In the genomic region with DNA sequence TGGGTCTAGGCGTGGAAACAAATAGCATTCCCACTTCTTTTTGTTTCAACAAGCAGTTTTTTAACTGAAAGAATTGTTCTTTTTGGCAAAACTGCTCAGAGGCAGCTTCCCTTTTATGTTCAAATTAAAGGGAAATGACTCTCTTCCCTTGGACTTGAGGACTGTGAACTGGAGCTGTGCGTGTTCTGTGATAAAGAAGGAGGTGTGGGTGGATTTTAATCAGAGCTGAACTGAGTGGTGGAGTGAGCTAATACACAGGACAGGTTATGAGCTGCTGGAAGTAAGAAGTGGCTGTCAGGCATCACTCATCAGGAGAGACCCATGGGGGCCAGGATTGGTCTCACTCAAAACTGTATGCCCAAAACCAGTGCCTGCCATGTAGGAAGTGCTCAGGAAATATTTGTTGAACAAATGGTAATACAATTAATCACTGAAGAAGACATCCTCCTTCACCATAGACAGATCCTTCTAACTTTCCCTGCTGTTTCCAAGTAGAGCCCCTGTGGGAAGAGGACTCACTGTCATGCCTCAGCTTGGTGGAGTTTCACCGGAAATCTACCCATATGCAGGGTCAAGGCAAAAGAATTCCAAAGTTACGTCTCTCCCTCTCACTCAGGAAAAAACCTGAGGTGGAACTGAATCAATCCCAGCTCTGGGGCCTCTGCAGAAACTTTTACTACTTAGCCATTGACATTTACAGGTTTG, we compare ENCODE assay signal across 14 cellular contexts. TPM values are rescaled to one million over a fixed set of nuclear protein-coding genes. Genes with fewer than 3 reads are reported as not detected.
DNase-seq lines count a peak whose midpoint lies in the region; ATAC-seq and TF ChIP-seq lines count a peak whose summit lies in the region.
"Had no signal": no experiment of that assay in that cellular context is flagged by ENCODE, and none has a peak within 500 bp of the region (broad histone marks: within the 10 kb centered on the region; RNA-seq: fewer than 3 reads in every experiment).

No MANE protein-coding gene starts in this region.

- intact Hi-C loops in heart right ventricle (cut with DNase I) (loop anchor here in 2 of 10 donors (5.0 to 10.0 kb wide), 2 partner anchors 120 to 123 kb away; no protein-coding TSS in a partner anchor), cardiac septum (cut with DNase I) (loop anchor here (5.0 kb wide), 1 partner anchor 40 kb away; no protein-coding TSS in a partner anchor), esophagus squamous epithelium (cut with DNase I) (no loop called here)

- peak overlapping the region in 7 of 10 donors; percentile 36 to 78 (median 72) for H3K27ac ChIP-seq in heart right ventricle
- H3K27ac ChIP-seq in esophagus squamous epithelium, result peak overlapping the region in 3 of 4 donors; percentile 13 to 57 (median 19)
- H3K27ac ChIP-seq: left lung, SK-N-MC had no signal

- DNase-seq in heart right ventricle (peak in 1 of 2 donors; percentile 30), cardiac septum (ENCODE audit: low spot score) (no peak), esophagus squamous epithelium (lab: John Stamatoyannopoulos, UW) (no peak), pulmonary artery endothelial cell (ENCODE audit: low read depth, low spot score) (peak; percentile 61), NCI-H1694 treated with DMSO at 0.1 percent for 48 hours (lab: John Stamatoyannopoulos, UW) (no peak), DMS153 treated with DMSO at 0.1 percent for 48 hours (lab: John Stamatoyannopoulos, UW; ENCODE audit: unreplicated experiment) (no peak), UCSD-AML1 (lab: John Stamatoyannopoulos, UW; ENCODE audit: unreplicated experiment) (no peak)
- DNase-seq: activated CD4-positive, alpha-beta T cell treated with anti-CD3 and anti-CD28 coated beads, Interleukin-2, amount 50 U/mL, for 48 hours; amygdala; left lung; NCI-H1436; NCI-H2227 treated with DMSO at 0.1 percent for 48 hours had no signal

- WGBS in heart right ventricle, 2 donors, result 54 to 56% methylated on average over 4 of the region's 4 CpGs
- WGBS in esophagus squamous epithelium, 2 donors, result 65 to 90% methylated on average over 4 of the region's 4 CpGs

- H3K36me3 ChIP-seq in heart right ventricle (peaks cover 0 to 100% (median 32%) of the 10 kb centered on the region in 9 donors), esophagus squamous epithelium (peaks cover 0 to 99% (median 4%) of the 10 kb centered on the region in 3 donors)

- H3K4me1 ChIP-seq in heart right ventricle (peaks cover 0 to 36% (median 19%) of the 10 kb centered on the region in 9 donors), esophagus squamous epithelium (no peaks in the 10 kb centered on the region)
- H3K4me1 ChIP-seq: left lung had no signal

- no peak for TF ChIP-seq CTCF in heart right ventricle (IDR thresholded peaks at IDR 0.05)
- no peak for TF ChIP-seq CTCF in esophagus squamous epithelium (IDR thresholded peaks at IDR 0.05)

- H3K27me3 ChIP-seq in heart right ventricle, result no peaks in the 10 kb centered on the region
- H3K27me3 ChIP-seq in esophagus squamous epithelium, result no peaks in the 10 kb centered on the region
- H3K27me3 ChIP-seq: left lung had no signal

- ATAC-seq in heart right ventricle (peak; percentile 34 to 89 (median 76)), GM18907 (IDR thresholded peaks at IDR 0.05; ENCODE audit: unreplicated experiment) (no peak)
- ATAC-seq: left lung had no signal

- no peaks in the 10 kb centered on the region for H3K9me3 ChIP-seq in heart right ventricle
- H3K9me3 ChIP-seq in esophagus squamous epithelium, result no peaks in the 10 kb centered on the region
- H3K9me3 ChIP-seq: left lung had no signal

- no peak for TF ChIP-seq POLR2A in esophagus squamous epithelium (IDR thresholded peaks at IDR 0.05)

- H3K4me3 ChIP-seq in heart right ventricle (no peak overlapping the region), esophagus squamous epithelium (no peak overlapping the region)
- H3K4me3 ChIP-seq: left lung, SK-N-MC had no signal

RNA-seq across cellular contexts. Expression of gene FEZ2, which starts 55.9 kb away (rescaled TPM):
- total RNA-seq in heart right ventricle (10 to 100 TPM; 29.8 to 51.7 (median 40.9) TPM), cardiac septum (50.5 TPM), esophagus squamous epithelium (10 to 100 TPM in 3 of 4 donors, 1 to 10 TPM in 1; 9.2 to 34.9 (median 26.4) TPM), pulmonary artery endothelial cell (76.3 and 88.4 TPM in 2 replicates)
- 10 to 100 TPM; 16.4 to 20.2 TPM for polyA plus RNA-seq in heart right ventricle
